Comparison of ENCODE assay signal across 17 cellular contexts in the genomic region with DNA sequence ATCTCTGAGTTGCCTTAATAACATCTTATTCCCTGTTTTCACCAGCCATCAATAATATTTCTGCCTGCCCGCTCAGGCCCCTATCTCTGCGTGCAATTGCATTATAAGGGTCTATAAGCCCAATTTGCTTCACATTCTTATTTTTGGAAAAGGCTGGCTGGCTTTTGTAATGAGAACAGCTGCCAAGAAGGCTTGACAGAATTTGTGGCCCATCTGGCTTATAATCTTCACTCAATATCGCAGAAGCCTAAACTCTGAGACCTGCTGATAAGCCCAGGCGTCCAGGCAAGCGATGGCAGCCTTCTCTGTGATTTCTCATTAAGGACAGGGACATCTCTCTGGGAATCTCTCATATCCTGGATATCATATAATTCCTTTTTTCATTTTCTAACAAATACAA.
"Had no signal": no experiment of that assay in that cellular context is flagged by ENCODE, and none has a peak within 500 bp of the region (broad histone marks: within the 10 kb centered on the region; RNA-seq: fewer than 3 reads in every experiment).

No MANE protein-coding gene starts in this region.

- DNase-seq: cortex of kidney; effector CD8-positive, alpha-beta T cell; foreskin melanocyte; head of caudate nucleus; mammary epithelial cell; naive thymus-derived CD8-positive, alpha-beta T cell; posterior cingulate gyrus; sigmoid colon; stimulated activated CD4-positive, alpha-beta T cell treated with anti-CD3 and anti-CD28 coated beads, Interleukin-2, amount 100 ng/mL, for 24 hours; stimulated activated CD4-positive, alpha-beta T cell treated with anti-CD3 and anti-CD28 coated beads, Interleukin-4, amount 100 ng/mL, for 4 hours; stimulated activated naive CD4-positive, alpha-beta T cell; trophoblast cell had no signal

- H3K36me3 ChIP-seq: neutrophil, right atrium auricular region, sigmoid colon had no signal

- H3K79me2 ChIP-seq: hepatocyte had no signal

- ATAC-seq: naive thymus-derived CD8-positive, alpha-beta T cell had no signal

- H3K27me3 ChIP-seq: dorsolateral prefrontal cortex, hepatocyte, neutrophil, right atrium auricular region, sigmoid colon had no signal

- H3K4me1 ChIP-seq: right atrium auricular region, sigmoid colon had no signal

- H3K27ac ChIP-seq: dorsolateral prefrontal cortex, hepatocyte, neutrophil, right atrium auricular region, sigmoid colon, skin epidermis had no signal

- H2AFZ ChIP-seq: hepatocyte had no signal

- H3K4me3 ChIP-seq: dorsolateral prefrontal cortex, hepatocyte, right atrium auricular region, sigmoid colon, skin epidermis had no signal
